ENCODE assay signal across 8 cellular contexts in the genomic region with DNA sequence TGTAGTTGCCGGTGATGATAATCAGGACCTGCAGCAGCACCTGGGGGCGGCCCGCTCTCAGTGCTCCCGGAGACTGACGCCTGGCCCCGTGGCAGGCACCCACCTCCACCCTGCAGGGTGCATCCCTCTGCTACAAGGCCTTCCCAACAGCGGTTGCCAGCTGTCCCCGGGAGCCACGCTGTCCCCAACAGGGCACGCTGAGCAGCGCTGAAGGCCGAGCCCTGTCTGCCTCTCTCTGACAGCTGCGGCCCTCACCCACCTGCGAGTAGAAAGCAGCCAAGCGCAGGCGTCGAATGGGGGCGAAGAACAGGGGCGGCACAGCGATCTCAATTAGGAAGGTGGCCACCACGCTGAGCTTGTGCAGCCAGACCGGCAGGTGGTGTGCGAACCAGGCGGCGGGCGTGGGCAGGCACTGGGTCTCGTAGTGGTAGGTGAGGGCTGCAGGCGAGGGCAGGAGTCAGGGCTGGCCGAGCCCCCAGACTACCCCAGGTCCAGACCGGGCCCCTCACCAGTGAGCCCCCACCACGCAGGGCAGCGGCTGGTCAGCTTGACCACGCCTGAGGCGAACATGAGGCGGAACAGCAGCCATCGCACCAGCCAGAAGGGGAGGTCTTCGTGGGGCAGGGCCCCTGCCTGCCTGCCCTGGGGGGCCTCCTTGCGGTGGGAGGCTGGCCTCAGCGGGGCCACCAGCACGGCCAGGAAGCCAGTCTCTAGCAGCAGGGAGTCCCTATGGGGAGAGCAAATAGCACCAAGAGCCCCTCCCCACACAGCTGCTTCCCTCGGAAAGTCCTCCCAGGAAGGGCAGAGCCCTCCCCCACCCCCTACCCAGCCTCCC. TPM values are rescaled to one million over a fixed set of nuclear protein-coding genes. Genes with fewer than 3 reads are reported as not detected.
DNase-seq lines count a peak whose midpoint lies in the region; ATAC-seq lines count a peak whose summit lies in the region.
"Had no signal": no experiment of that assay in that cellular context is flagged by ENCODE, and none has a peak within 500 bp of the region (broad histone marks: within the 10 kb centered on the region; RNA-seq: fewer than 3 reads in every experiment).

No MANE protein-coding gene starts in this region.

- DNase-seq in activated CD4-positive, alpha-beta memory T cell treated with anti-CD3 and anti-CD28 coated beads for 36 hours, result no peak
- no peak for DNase-seq in naive thymus-derived CD8-positive, alpha-beta T cell
- DNase-seq in pons (ENCODE audit: low spot score) (no peak), NOMO-1 treated with dmso at 0.1 percent for 144 hours (lab: John Stamatoyannopoulos, UW; ENCODE audit: unreplicated experiment) (no peak)
- DNase-seq: activated CD4-positive, alpha-beta T cell treated with anti-CD3 and anti-CD28 coated beads for 4 hours had no signal

- peaks cover 12% of the 10 kb centered on the region for H3K36me3 Mint-ChIP-seq in activated CD4-positive, alpha-beta memory T cell treated with anti-CD3 and anti-CD28 coated beads for 36 hours
- peaks cover 0 to 5% (median 0%) of the 10 kb centered on the region in 3 donors for H3K36me3 Mint-ChIP-seq in naive thymus-derived CD8-positive, alpha-beta T cell

- POLR2A ChIA-PET in activated CD4-positive, alpha-beta memory T cell treated with anti-CD3 and anti-CD28 coated beads for 36 hours (lab: Charles Lee), result no interaction called here
- POLR2A ChIA-PET in naive thymus-derived CD8-positive, alpha-beta T cell (lab: Charles Lee), result interaction anchor here (0.8 to 7.9 kb wide), 7 partner anchors 13 to 254 kb away, joined by 3 to 128 read pairs (median 8); a partner anchor contains a TSS

- no peaks in the 10 kb centered on the region for H3K27me3 Mint-ChIP-seq in activated CD4-positive, alpha-beta memory T cell treated with anti-CD3 and anti-CD28 coated beads for 36 hours
- H3K27me3 Mint-ChIP-seq in naive thymus-derived CD8-positive, alpha-beta T cell, result no peaks in the 10 kb centered on the region

- CTCF ChIA-PET in activated CD4-positive, alpha-beta memory T cell treated with anti-CD3 and anti-CD28 coated beads for 36 hours (lab: Charles Lee), result interaction anchor here (1.1 to 3.9 kb wide), 2 partner anchors 7 to 18 kb away, joined by 3 to 24 read pairs; no protein-coding TSS in a partner anchor

- H3K27ac Mint-ChIP-seq in activated CD4-positive, alpha-beta memory T cell treated with anti-CD3 and anti-CD28 coated beads for 36 hours, result no peak overlapping the region
- H3K27ac Mint-ChIP-seq in naive thymus-derived CD8-positive, alpha-beta T cell, result peak overlapping the region in 3 of 10 donors; percentile 29 to 92 (median 38)

- peak overlapping the region; percentile 83; the same call in 1 of the 2 replicates for H3K4me3 ChIP-seq in GM08714 (ENCODE audit: low read length)

- H3K4me3 Mint-ChIP-seq in activated CD4-positive, alpha-beta memory T cell treated with anti-CD3 and anti-CD28 coated beads for 36 hours, result peak overlapping the region; percentile 97
- peak overlapping the region; percentile 15 to 95 (median 91) for H3K4me3 Mint-ChIP-seq in naive thymus-derived CD8-positive, alpha-beta T cell

- peaks cover 10% of the 10 kb centered on the region for H3K4me1 Mint-ChIP-seq in activated CD4-positive, alpha-beta memory T cell treated with anti-CD3 and anti-CD28 coated beads for 36 hours (ENCODE audit: low read depth)
- H3K4me1 Mint-ChIP-seq in naive thymus-derived CD8-positive, alpha-beta T cell, result peaks cover 2 to 19% (median 15%) of the 10 kb centered on the region in 4 donors

- no peak for ATAC-seq in naive thymus-derived CD8-positive, alpha-beta T cell
- ATAC-seq in HG02763 (IDR thresholded peaks at IDR 0.05; ENCODE audit: unreplicated experiment), result no peak

- no peaks in the 10 kb centered on the region for H3K9me3 Mint-ChIP-seq in activated CD4-positive, alpha-beta memory T cell treated with anti-CD3 and anti-CD28 coated beads for 36 hours
- H3K9me3 Mint-ChIP-seq in naive thymus-derived CD8-positive, alpha-beta T cell, result no peaks in the 10 kb centered on the region

- intact Hi-C loops in activated CD4-positive, alpha-beta memory T cell treated with anti-CD3 and anti-CD28 coated beads for 36 hours (cut with micrococcal nuclease), result loop anchor here (2.0 kb wide), 1 partner anchor 31 kb away; a partner anchor contains a TSS

RNA-seq across cellular contexts. Expression of a gene that starts 1.5 kb away (rescaled TPM):
- 10 to 100 TPM; 62.1 to 63.8 TPM for total RNA-seq in activated CD4-positive, alpha-beta memory T cell treated with anti-CD3 and anti-CD28 coated beads for 36 hours
- 100 to 1,000 TPM; 120 to 128 TPM for total RNA-seq in naive thymus-derived CD8-positive, alpha-beta T cell
- 10 to 100 TPM; 15.1 to 19.6 (median 17.6) TPM for polyA plus RNA-seq in naive thymus-derived CD8-positive, alpha-beta T cell

RNA-seq across cellular contexts. Expression of a gene that starts 2.0 kb away (rescaled TPM):
- total RNA-seq in activated CD4-positive, alpha-beta memory T cell treated with anti-CD3 and anti-CD28 coated beads for 36 hours, result 100 to 1,000 TPM; 134 to 138 TPM
- total RNA-seq in naive thymus-derived CD8-positive, alpha-beta T cell, result 10 to 100 TPM; 77.9 to 81.9 TPM
- polyA plus RNA-seq in naive thymus-derived CD8-positive, alpha-beta T cell, result 10 to 100 TPM; 34.8 to 41.5 (median 40.1) TPM

RNA-seq across cellular contexts. Expression of a gene that starts 19.3 kb away (rescaled TPM):
- under 1 TPM; 0.39 to 0.59 TPM for total RNA-seq in activated CD4-positive, alpha-beta memory T cell treated with anti-CD3 and anti-CD28 coated beads for 36 hours
- under 1 TPM in 1 of 2 experiments, not detected in 1; 0.52 TPM for total RNA-seq in naive thymus-derived CD8-positive, alpha-beta T cell
- under 1 TPM in 1 of 3 donors, not detected in 2; 0.39 TPM for polyA plus RNA-seq in naive thymus-derived CD8-positive, alpha-beta T cell
- total RNA-seq: pulmonary artery endothelial cell had no signal

RNA-seq across cellular contexts. Expression of a gene that starts 19.4 kb away (rescaled TPM):
- 1 to 10 TPM; 1.9 to 5.6 TPM for total RNA-seq in activated CD4-positive, alpha-beta memory T cell treated with anti-CD3 and anti-CD28 coated beads for 36 hours
- total RNA-seq in naive thymus-derived CD8-positive, alpha-beta T cell, result 1 to 10 TPM in 1 of 2 experiments, not detected in 1; 2.7 TPM
- 1 to 10 TPM; 4.0 to 8.3 (median 6.8) TPM for polyA plus RNA-seq in naive thymus-derived CD8-positive, alpha-beta T cell

RNA-seq across cellular contexts. Expression of a gene that starts 23.8 kb away (rescaled TPM):
- total RNA-seq in activated CD4-positive, alpha-beta memory T cell treated with anti-CD3 and anti-CD28 coated beads for 36 hours, result 10 to 100 TPM; 64.7 to 65.6 TPM
- 1 to 10 TPM; 2.1 to 3.4 TPM for total RNA-seq in naive thymus-derived CD8-positive, alpha-beta T cell
- 1 to 10 TPM; 1.9 to 5.5 (median 3.1) TPM for polyA plus RNA-seq in naive thymus-derived CD8-positive, alpha-beta T cell
